In genomic region chr12:47903927-47904646, GRCh38 we compare ENCODE assay signal across 9 cellular contexts. TPM values are rescaled to one million over a fixed set of nuclear protein-coding genes. Genes with fewer than 3 reads are reported as not detected.
A peak's percentile ranks its signal among the peaks of the same experiment; 100 is the strongest.
DNase-seq lines count a peak whose midpoint lies in the region; ATAC-seq, FAIRE-seq and TF ChIP-seq lines count a peak whose summit lies in the region.
"Had no signal": no experiment of that assay in that cellular context is flagged by ENCODE, and none has a peak within 500 bp of the region (broad histone marks: within the 10 kb centered on the region; RNA-seq: fewer than 3 reads in every experiment).

No MANE protein-coding gene starts in this region.

- peak overlapping the region; percentile 64 for H3K27ac ChIP-seq in fibroblast of lung (ENCODE audit: insufficient read depth, low read length)

- no peaks in the 10 kb centered on the region for H4K20me1 ChIP-seq in fibroblast of lung (ENCODE audit: control insufficient read depth, extremely low read depth, insufficient read depth, low read length)

- H3K36me3 ChIP-seq in ES-I3 (ENCODE audit: insufficient read depth, low read length) (no peaks in the 10 kb centered on the region), fibroblast of lung (ENCODE audit: control insufficient read depth, insufficient read depth, low read length) (peaks cover 3% of the 10 kb centered on the region)

- H3K79me2 ChIP-seq in fibroblast of lung (ENCODE audit: control insufficient read depth, insufficient read depth, low read length) = peaks cover 16% of the 10 kb centered on the region

- no peak for ATAC-seq in GM21381 (IDR thresholded peaks at IDR 0.05; ENCODE audit: unreplicated experiment)

- H3K4me3 ChIP-seq in fibroblast of lung (replicated peaks in 1 of 4; ENCODE audit: control extremely low read depth in 1 of 4, insufficient read depth in 1 of 4, low read depth in 3 of 4, low read length in 4 of 4) = peak overlapping the region; percentile 65 to 92 (median 76)

- H3K4me2 ChIP-seq in fibroblast of lung (ENCODE audit: extremely low read depth, insufficient read depth, low read length) = peak overlapping the region; percentile 99

- peak overlapping the region; percentile 53; the same call in 1 of the 2 replicates for H3K9ac ChIP-seq in ES-I3 (ENCODE audit: low read depth, low read length)
- peak overlapping the region; percentile 32 for H3K9ac ChIP-seq in fibroblast of lung (ENCODE audit: insufficient read depth, low read length)

- peaks cover 20% of the 10 kb centered on the region for H3K27me3 ChIP-seq in fibroblast of lung (ENCODE audit: control insufficient read depth, insufficient read depth, low read length)

- no peak for TF ChIP-seq CTCF in fibroblast of lung (conservative IDR thresholded peaks at IDR 0.05 in 1 of 2, IDR thresholded peaks at IDR 0.05 in 1 of 2; ENCODE audit: low read depth in 1 of 2, low read length in 2 of 2)

- H3K4me1 ChIP-seq in ES-I3 (ENCODE audit: insufficient read depth, low read length) (peaks cover 10% of the 10 kb centered on the region; the same call in 1 of the 2 replicates), fibroblast of lung (ENCODE audit: control insufficient read depth, extremely low read depth, insufficient read depth, low read length) (peaks cover 19% of the 10 kb centered on the region)

- FAIRE-seq in urothelium cell line (lab: Jason Lieb, UNC) = peak; percentile 58
- FAIRE-seq: TTC549 had no signal

- H3K9me3 ChIP-seq in ES-I3 (ENCODE audit: control insufficient read depth, insufficient read depth, low read length) (no peaks in the 10 kb centered on the region), fibroblast of lung (ENCODE audit: control insufficient read depth, insufficient read depth, low read depth, low read length) (no peaks in the 10 kb centered on the region)

- H2AFZ ChIP-seq in fibroblast of lung (ENCODE audit: low read length) = peak overlapping the region; percentile 52

- DNase-seq in NOMO-1 treated with dmso at 0.1 percent for 144 hours (lab: John Stamatoyannopoulos, UW; ENCODE audit: unreplicated experiment) (peak; percentile 71), activated T-cell treated with anti-CD3 and anti-CD28 coated beads for 1 hour (ENCODE audit: low read depth) (peak; percentile 36), fibroblast of lung (ENCODE audit: low read depth in 2 of 2) (peak; percentile 77 to 89), occipital lobe (lab: John Stamatoyannopoulos, UW) (peak; percentile 4), urothelium cell line (ENCODE audit: low spot score) (peak; percentile 86), NCI-H2227 treated with DMSO at 0.1 percent for 48 hours (lab: John Stamatoyannopoulos, UW) (no peak)

RNA-seq across cellular contexts. Expression of gene VDR, which starts 0.7 kb away (rescaled TPM):
- 9.8 and 16.2 TPM in 2 replicates for total RNA-seq in fibroblast of lung
- polyA plus RNA-seq in fibroblast of lung = 24.4 and 33.9 TPM in 2 replicates
- 13.8 and 18.4 TPM in 2 replicates for polyA plus RNA-seq in fibroblast of lung (2012)
- 32.6 and 72.8 TPM in 2 replicates for polyA minus RNA-seq in fibroblast of lung (ENCODE audit: low replicate concordance)
- not detected for total RNA-seq in occipital lobe

RNA-seq across cellular contexts. Expression of gene TMEM106C, which starts 59.3 kb away (rescaled TPM):
- total RNA-seq in fibroblast of lung = 56.5 and 91.7 TPM in 2 replicates
- polyA plus RNA-seq in fibroblast of lung = 85.0 and 166 TPM in 2 replicates
- polyA plus RNA-seq in fibroblast of lung (2012) = 42.0 and 83.4 TPM in 2 replicates
- polyA minus RNA-seq in fibroblast of lung (ENCODE audit: low replicate concordance) = 100 and 143 TPM in 2 replicates
- 73.6 TPM for total RNA-seq in occipital lobe

Comparison
In these comparisons a context has a peak if more than half of its experiments do, and no peak if none do; other contexts are left out.
1. RNA of gene VDR, which starts 0.7 kb away (total RNA-seq): 9.8 to 16.2 TPM in fibroblast of lung; not detected in occipital lobe (single experiment); every median in the first group is over 10 times any median in the second.